In genomic region chr1:54551891-54552290, GRCh38 we compare ENCODE assay signal across 22 cellular contexts.
"Had no signal": no experiment of that assay in that cellular context is flagged by ENCODE, and none has a peak within 500 bp of the region (broad histone marks: within the 10 kb centered on the region; RNA-seq: fewer than 3 reads in every experiment).

No MANE protein-coding gene starts in this region.

- DNase-seq: cerebellar nuclear complex; colonic mucosa; dermis blood vessel endothelial cell; erythroblast; foreskin keratinocyte; hypothalamus; islet precursor cell; lower lobe of right lung; midbrain; nucleus accumbens; stimulated activated CD4-positive, alpha-beta T cell treated with anti-CD3 and anti-CD28 coated beads, Interleukin-15, amount 100 ng/mL, for 24 hours; stimulated activated CD4-positive, alpha-beta T cell treated with anti-CD3 and anti-CD28 coated beads, Interleukin-1b, Interleukin-23, amount 100 ng/mL, for 48 hours; stimulated activated CD4-positive, alpha-beta T cell treated with anti-CD3 and anti-CD28 coated beads, Interleukin-4, amount 100 ng/mL, for 24 hours; stimulated activated naive B cell treated with anti-CD40 and anti-IgM and Interleukin-4, amounts not matched to agents 10 μg/mL and 1 μg/mL and 100 μg/mL, for 72 hours; stomach; substantia nigra; transverse colon had no signal

- H3K9ac ChIP-seq: neural progenitor cell had no signal

- H3K4me2 ChIP-seq: neural progenitor cell had no signal

- H3K4me3 ChIP-seq: colonic mucosa, lower lobe of right lung, neural progenitor cell, pancreas, right lobe of liver, stomach, thoracic aorta, transverse colon had no signal

- H2AFZ ChIP-seq: neural progenitor cell had no signal

- H3K27ac ChIP-seq: colonic mucosa, foreskin keratinocyte, lower lobe of right lung, neural progenitor cell, pancreas, right lobe of liver, thoracic aorta, transverse colon had no signal

- H3K9me3 ChIP-seq: colonic mucosa, pancreas, right lobe of liver, thoracic aorta had no signal

- ATAC-seq: foreskin keratinocyte; left lobe of liver; lower lobe of right lung; pancreas; right lobe of liver; stimulated activated naive B cell treated with anti-CD40 and anti-IgM and Interleukin-4, amounts not matched to agents 10 μg/mL and 1 μg/mL and 100 μg/mL, for 72 hours had no signal

- H3K36me3 ChIP-seq: colonic mucosa, lower lobe of right lung, neural progenitor cell, pancreas, right lobe of liver, stomach, thoracic aorta, transverse colon had no signal

- H3K27me3 ChIP-seq: colonic mucosa, foreskin keratinocyte, neural progenitor cell, pancreas, right lobe of liver, stomach, transverse colon had no signal

- H3K4me1 ChIP-seq: colonic mucosa, foreskin keratinocyte, right lobe of liver had no signal
